Comparison of ENCODE assay signal across 16 cellular contexts in the genomic region with DNA sequence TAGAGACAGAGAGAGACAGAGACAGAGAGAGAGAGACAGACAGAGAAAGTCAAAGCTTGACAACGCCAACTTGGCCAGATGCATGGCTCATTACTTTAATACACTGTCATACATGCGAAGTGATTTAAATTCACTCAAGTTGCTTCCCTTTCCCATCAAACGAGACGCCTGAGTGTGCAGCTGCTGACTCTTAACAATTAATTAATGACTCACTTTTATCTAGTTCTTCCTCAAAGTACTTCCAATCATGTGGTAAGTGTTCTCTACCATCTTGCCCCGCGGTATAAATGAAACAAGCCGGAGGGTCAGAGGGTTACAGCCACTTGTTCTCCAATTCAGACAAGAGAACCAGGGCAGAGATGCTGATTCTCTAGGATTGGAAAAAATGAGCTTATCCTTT.
DNase-seq lines count a peak whose midpoint lies in the region; ATAC-seq and TF ChIP-seq lines count a peak whose summit lies in the region.
"Had no signal": no experiment of that assay in that cellular context is flagged by ENCODE, and none has a peak within 500 bp of the region (broad histone marks: within the 10 kb centered on the region; RNA-seq: fewer than 3 reads in every experiment).

No MANE protein-coding gene starts in this region.

- H2BK12ac ChIP-seq in neuronal stem cell (ENCODE audit: low read length) = no peak overlapping the region

- peak overlapping the region; percentile 50 to 75 for H3K27ac Mint-ChIP-seq in activated naive CD4-positive, alpha-beta T cell treated with anti-CD3 and anti-CD28 coated beads, Interleukin-2, amount 50 U/mL, for 72 hours
- H3K27ac Mint-ChIP-seq in immature natural killer cell (peak overlapping the region in 5 of 6 donors; percentile 42 to 72 (median 64)), glutamatergic neuron (ENCODE audit: unreplicated experiment) (no peak overlapping the region)
- peak overlapping the region; percentile 68 for H3K27ac Mint-ChIP-seq in stimulated activated memory B cell treated with anti-CD40 and anti-IgM and Interleukin-4, amounts not matched to agents 10 μg/mL and 1 μg/mL and 100 μg/mL, for 72 hours

- no peak overlapping the region for H4K8ac ChIP-seq in neuronal stem cell (ENCODE audit: low read depth, low read length)

- H3K9me3 Mint-ChIP-seq in activated naive CD4-positive, alpha-beta T cell treated with anti-CD3 and anti-CD28 coated beads, Interleukin-2, amount 50 U/mL, for 72 hours = peaks cover 5 to 8% of the 10 kb centered on the region in 2 donors
- no peaks in the 10 kb centered on the region for H3K9me3 Mint-ChIP-seq in immature natural killer cell
- peaks cover 7% of the 10 kb centered on the region for H3K9me3 Mint-ChIP-seq in stimulated activated memory B cell treated with anti-CD40 and anti-IgM and Interleukin-4, amounts not matched to agents 10 μg/mL and 1 μg/mL and 100 μg/mL, for 72 hours
- H3K9me3 Mint-ChIP-seq in glutamatergic neuron (ENCODE audit: unreplicated experiment) = peaks cover 2% of the 10 kb centered on the region

- H4K20me1 ChIP-seq in OCI-LY1 (ENCODE audit: insufficient read depth, low read length) = no peaks in the 10 kb centered on the region

- peaks cover 7% of the 10 kb centered on the region for H3K9me3 ChIP-seq in OCI-LY1 (ENCODE audit: low read length)
- peaks cover 0 to 2% of the 10 kb centered on the region in 2 donors for H3K9me3 ChIP-seq in neuronal stem cell (replicated peaks in 1 of 2; ENCODE audit: control insufficient read depth in 2 of 2, insufficient read depth in 1 of 2, low read depth in 1 of 2, low read length in 2 of 2)
- H3K9me3 ChIP-seq: ovary, SJSA1 had no signal

- H3K27me3 ChIP-seq in OCI-LY1 (ENCODE audit: insufficient read depth, low read length) (no peaks in the 10 kb centered on the region), neuronal stem cell (ENCODE audit: control insufficient read depth in 3 of 3, insufficient read depth in 3 of 3, low read depth in 1 of 3, low read length in 3 of 3) (no peaks in the 10 kb centered on the region)
- H3K27me3 ChIP-seq: ovary, SJSA1 had no signal

- H3K9ac ChIP-seq in OCI-LY1 (ENCODE audit: low read length) (no peak overlapping the region), neuronal stem cell (ENCODE audit: low read depth, low read length, poor library complexity) (no peak overlapping the region)

- TF ChIP-seq CTCF in OCI-LY1 (IDR thresholded peaks at IDR 0.05; ENCODE audit: low read length) (no peak), glutamatergic neuron (IDR thresholded peaks at IDR 0.05; ENCODE audit: partially characterized antibody, unreplicated experiment) (no peak)

- no peak overlapping the region; the same call in 1 of the 2 replicates for H3K4me2 ChIP-seq in OCI-LY1 (ENCODE audit: low read length)
- H3K4me2 ChIP-seq in neuronal stem cell (ENCODE audit: insufficient read depth, low read length, poor library complexity, severe bottlenecking) = no peak overlapping the region

- no peaks in the 10 kb centered on the region; the same call in 1 of the 2 replicates for H3K79me2 ChIP-seq in OCI-LY1 (ENCODE audit: insufficient read depth, low read length)

- H3K79me1 ChIP-seq in neuronal stem cell (ENCODE audit: low read depth, low read length) = no peaks in the 10 kb centered on the region

- H3K4me1 ChIP-seq in OCI-LY1 (ENCODE audit: insufficient read depth, low read length, severe bottlenecking) = peaks cover 32% of the 10 kb centered on the region
- H3K4me1 ChIP-seq in neuronal stem cell (ENCODE audit: control insufficient read depth in 2 of 2, insufficient read depth in 1 of 2, low read depth in 1 of 2, low read length in 2 of 2) = no peaks in the 10 kb centered on the region
- H3K4me1 ChIP-seq: SJSA1 had no signal

- no peak overlapping the region for H3K4me3 ChIP-seq in OCI-LY1 (ENCODE audit: low read depth, low read length, poor library complexity, severe bottlenecking)
- no peak overlapping the region for H3K4me3 ChIP-seq in neuronal stem cell (ENCODE audit: low read length in 2 of 2)
- H3K4me3 ChIP-seq: ovary, SJSA1 had no signal

- no CpG with 5 or more reads among the region's 7 CpGs for WGBS in neuronal stem cell (ENCODE audit: extremely low coverage in 2 of 2, insufficient read length in 2 of 2, insufficient replicate concordance in 1 of 2), 2 donors

- no peak for DNase-seq in activated naive CD4-positive, alpha-beta T cell treated with anti-CD3 and anti-CD28 coated beads, Interleukin-2, amount 50 U/mL, for 72 hours (ENCODE audit: low spot score in 2 of 2)
- DNase-seq in activated naive CD4-positive, alpha-beta T cell treated with anti-CD3 and anti-CD28 coated beads, Interleukin-2, amount 50 U/mL, for 16 hours = no peak
- DNase-seq in immature natural killer cell = no peak
- no peak for DNase-seq in glutamatergic neuron
- no peak for DNase-seq in NCI-H146 treated with DMSO at 0.1 percent for 48 hours (lab: John Stamatoyannopoulos, UW; ENCODE audit: unreplicated experiment)
- DNase-seq in neuronal stem cell (ENCODE audit: low spot score) = no peak
- DNase-seq: activated T-cell treated with anti-CD3 and anti-CD28 coated beads, Interleukin-2, amount 50 U/mL, for 1 hour; anterior cingulate cortex; NCI-H187 treated with DMSO at 0.1 percent for 48 hours; NCI-H446 treated with DMSO at 0.1 percent for 48 hours; ovary; stimulated activated CD4-positive, alpha-beta T cell treated with anti-CD3 and anti-CD28 coated beads, Interleukin-2, amount 100 ng/mL, for 24 hours had no signal

- H3K23ac ChIP-seq in neuronal stem cell (ENCODE audit: low read depth, low read length, poor library complexity) = no peak overlapping the region

- no peak overlapping the region for H2BK15ac ChIP-seq in neuronal stem cell (ENCODE audit: low read length)

- H3K27ac ChIP-seq in OCI-LY1 (ENCODE audit: low read depth, low read length, poor library complexity, severe bottlenecking) (peak overlapping the region; percentile 68), neuronal stem cell (replicated peaks; ENCODE audit: low read length) (no peak overlapping the region)
- H3K27ac ChIP-seq: ovary, SJSA1 had no signal

- no peak overlapping the region for H3K18ac ChIP-seq in neuronal stem cell (ENCODE audit: low read length)

- no peak for ATAC-seq in activated naive CD4-positive, alpha-beta T cell treated with anti-CD3 and anti-CD28 coated beads, Interleukin-2, amount 50 U/mL, for 72 hours
- no peak for ATAC-seq in stimulated activated memory B cell treated with anti-CD40 and anti-IgM and Interleukin-4, amounts not matched to agents 10 μg/mL and 1 μg/mL and 100 μg/mL, for 72 hours
- ATAC-seq: left lobe of liver had no signal

- H2AK5ac ChIP-seq in neuronal stem cell (ENCODE audit: low read depth, low read length) = no peak overlapping the region

- no peaks in the 10 kb centered on the region for H3K9me2 ChIP-seq in OCI-LY1 (ENCODE audit: low read depth, low read length)

- peak overlapping the region in 4 of 5 donors; percentile 22 to 62 (median 42) for H3K4me3 Mint-ChIP-seq in immature natural killer cell
- no peak overlapping the region for H3K4me3 Mint-ChIP-seq in stimulated activated memory B cell treated with anti-CD40 and anti-IgM and Interleukin-4, amounts not matched to agents 10 μg/mL and 1 μg/mL and 100 μg/mL, for 72 hours
- H3K4me3 Mint-ChIP-seq in glutamatergic neuron (ENCODE audit: unreplicated experiment) = no peak overlapping the region

- no peak overlapping the region for H2BK120ac ChIP-seq in neuronal stem cell (ENCODE audit: low read depth, low read length)

- H3K27me3 Mint-ChIP-seq in immature natural killer cell (ENCODE audit: low read depth in 3 of 3) (peaks cover 0 to 12% (median 0%) of the 10 kb centered on the region in 3 donors), glutamatergic neuron (ENCODE audit: unreplicated experiment) (no peaks in the 10 kb centered on the region)
- no peaks in the 10 kb centered on the region for H3K27me3 Mint-ChIP-seq in stimulated activated memory B cell treated with anti-CD40 and anti-IgM and Interleukin-4, amounts not matched to agents 10 μg/mL and 1 μg/mL and 100 μg/mL, for 72 hours

- no peak overlapping the region for H3K4ac ChIP-seq in neuronal stem cell (ENCODE audit: low read length)

- H2AFZ ChIP-seq in OCI-LY1 (ENCODE audit: low read length) (no peak overlapping the region), neuronal stem cell (ENCODE audit: low read length) (no peak overlapping the region)

- no peak overlapping the region for H4K91ac ChIP-seq in neuronal stem cell (ENCODE audit: low read depth, low read length, poor library complexity)

- H3K36me3 Mint-ChIP-seq in activated naive CD4-positive, alpha-beta T cell treated with anti-CD3 and anti-CD28 coated beads, Interleukin-2, amount 50 U/mL, for 72 hours = peaks cover 7 to 48% of the 10 kb centered on the region in 2 donors
- H3K36me3 Mint-ChIP-seq in immature natural killer cell = peaks cover 6 to 10% (median 6%) of the 10 kb centered on the region in 3 donors
- H3K36me3 Mint-ChIP-seq in stimulated activated memory B cell treated with anti-CD40 and anti-IgM and Interleukin-4, amounts not matched to agents 10 μg/mL and 1 μg/mL and 100 μg/mL, for 72 hours = peaks cover 33% of the 10 kb centered on the region
- H3K36me3 Mint-ChIP-seq in glutamatergic neuron (ENCODE audit: unreplicated experiment) = peaks cover 15% of the 10 kb centered on the region

- H3F3A ChIP-seq in OCI-LY1 (ENCODE audit: insufficient read depth, low read length) = no peaks in the 10 kb centered on the region

- peaks cover 63 to 77% of the 10 kb centered on the region in 2 donors for H3K4me1 Mint-ChIP-seq in immature natural killer cell
- peaks cover 48% of the 10 kb centered on the region for H3K4me1 Mint-ChIP-seq in stimulated activated memory B cell treated with anti-CD40 and anti-IgM and Interleukin-4, amounts not matched to agents 10 μg/mL and 1 μg/mL and 100 μg/mL, for 72 hours
- peaks cover 7% of the 10 kb centered on the region for H3K4me1 Mint-ChIP-seq in glutamatergic neuron (ENCODE audit: low read depth, unreplicated experiment)

- H2BK5ac ChIP-seq in neuronal stem cell (ENCODE audit: low read length) = no peak overlapping the region

- H3K14ac ChIP-seq in neuronal stem cell (ENCODE audit: low read length) = no peak overlapping the region

- H3K36me3 ChIP-seq in OCI-LY1 (ENCODE audit: insufficient read depth, low read length) (peaks cover 21% of the 10 kb centered on the region; the same call in 1 of the 2 replicates), neuronal stem cell (replicated peaks in 1 of 2; ENCODE audit: control insufficient read depth in 2 of 2, insufficient read depth in 2 of 2, low read length in 2 of 2) (no peaks in the 10 kb centered on the region)
- H3K36me3 ChIP-seq: ovary, SJSA1 had no signal

Comparison
In these comparisons a context has a peak if more than half of its experiments do, and no peak if none do; other contexts are left out.
1. H3K4me3 Mint-ChIP-seq: peak in immature natural killer cell (4 of 5); none in stimulated activated memory B cell treated with anti-CD40 and anti-IgM and Interleukin-4, amounts not matched to agents 10 μg/mL and 1 μg/mL and 100 μg/mL, for 72 hours (single experiment) and glutamatergic neuron (single experiment).